Comparison of ENCODE assay signal across 15 cellular contexts in the genomic region with DNA sequence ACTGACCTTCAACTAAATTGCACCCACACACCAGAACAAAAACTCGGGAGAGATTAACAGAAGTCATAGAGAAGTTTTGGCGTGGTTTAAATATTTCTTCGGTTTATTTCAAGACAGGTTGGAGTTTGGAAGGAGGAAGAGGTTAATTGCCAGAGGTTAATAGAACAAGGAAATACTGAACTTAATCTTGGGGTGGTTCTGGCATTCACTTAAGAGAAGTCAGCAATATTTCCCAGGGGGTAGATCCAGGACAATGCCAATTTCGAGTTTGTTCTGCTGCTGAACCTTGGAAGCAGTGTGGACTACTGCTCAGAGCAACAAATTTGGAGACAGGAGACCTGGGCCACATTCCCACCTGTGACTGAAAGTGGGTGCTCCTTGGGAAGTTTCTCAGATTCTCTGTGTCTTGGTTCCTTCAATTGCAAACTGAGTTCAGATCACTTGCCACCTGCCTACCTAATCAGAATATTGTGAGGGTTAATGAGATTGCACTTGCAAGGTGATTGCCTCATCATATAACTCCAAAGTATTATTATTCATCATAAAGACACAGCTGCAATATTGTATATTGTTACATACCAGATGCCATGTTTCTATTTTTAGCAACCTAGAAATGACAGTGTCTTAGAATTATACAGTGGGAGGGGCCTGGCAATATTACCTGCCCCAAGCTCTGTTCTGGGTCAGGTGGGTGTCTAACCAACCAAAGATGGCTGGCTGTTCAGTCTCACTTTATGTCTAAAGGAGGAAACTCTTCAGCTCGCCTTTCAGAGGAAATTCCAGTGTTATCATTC.
A peak's percentile ranks its signal among the peaks of the same experiment; 100 is the strongest.
DNase-seq lines count a peak whose midpoint lies in the region; TF ChIP-seq lines count a peak whose summit lies in the region.
"Had no signal": no experiment of that assay in that cellular context is flagged by ENCODE, and none has a peak within 500 bp of the region (broad histone marks: within the 10 kb centered on the region; RNA-seq: fewer than 3 reads in every experiment).

No MANE protein-coding gene starts in this region.

- H3K27me3 Mint-ChIP-seq in immature natural killer cell (ENCODE audit: low read depth in 3 of 3), result peaks cover 0 to 9% (median 4%) of the 10 kb centered on the region in 3 donors

- WGBS in thyroid gland, 2 donors, result 36 to 41% methylated on average over 5 of the region's 5 CpGs
- 36 to 45% (median 40%) methylated on average over 5 of the region's 5 CpGs for WGBS in adrenal gland, 4 donors

- DNase-seq in NCI-H748 (lab: John Stamatoyannopoulos, UW; ENCODE audit: unreplicated experiment) (peak; percentile 10), NCI-H748 treated with DMSO at 0.1 percent for 48 hours (lab: John Stamatoyannopoulos, UW) (no peak), SJCRH30 (no peak), thyroid gland (peak in 1 of 2 donors; percentile 3), adrenal gland (no peak), NOMO-1 treated with DMSO at 0.1 percent for 48 hours (lab: John Stamatoyannopoulos, UW; ENCODE audit: unreplicated experiment) (no peak), immature natural killer cell (no peak)
- DNase-seq: activated effector memory CD4-positive, alpha-beta T cell treated with Interleukin-2 at 50 U/mL for 16 hours; left ventricle myocardium superior; natural killer cell; stimulated activated CD4-positive, alpha-beta T cell treated with anti-CD3 and anti-CD28 coated beads, Interleukin-2, amount 100 ng/mL, for 48 hours; tibial artery had no signal

- TF ChIP-seq POLR2A in thyroid gland (IDR thresholded peaks at IDR 0.05) (no peak), adrenal gland (IDR thresholded peaks at IDR 0.05) (no peak)

- H3K4me3 Mint-ChIP-seq in immature natural killer cell, result no peak overlapping the region
- H3K4me3 Mint-ChIP-seq: natural killer cell had no signal

- H3K4me3 ChIP-seq in SJCRH30 (peak overlapping the region; percentile 15), iPS-20b (ENCODE audit: low read length) (no peak overlapping the region; the same call in 1 of the 2 replicates), thyroid gland (replicated peaks in 1 of 3) (no peak overlapping the region), adrenal gland (no peak overlapping the region)
- H3K4me3 ChIP-seq: ascending aorta, right atrium auricular region, tibial artery had no signal

- H3K36me3 ChIP-seq in SJCRH30 (no peaks in the 10 kb centered on the region), iPS-20b (ENCODE audit: insufficient read depth, low read depth, low read length) (no peaks in the 10 kb centered on the region), thyroid gland (no peaks in the 10 kb centered on the region), adrenal gland (replicated peaks in 1 of 2) (no peaks in the 10 kb centered on the region)
- H3K36me3 ChIP-seq: ascending aorta, right atrium auricular region, tibial artery had no signal

- peaks cover 17% of the 10 kb centered on the region for H3K4me1 ChIP-seq in SJCRH30
- H3K4me1 ChIP-seq in iPS-20b (ENCODE audit: insufficient read depth, low read length), result peaks cover 26% of the 10 kb centered on the region
- H3K4me1 ChIP-seq in thyroid gland, result peaks cover 11 to 14% of the 10 kb centered on the region in 2 donors
- H3K4me1 ChIP-seq in adrenal gland (replicated peaks in 1 of 2), result peaks cover 0 to 7% of the 10 kb centered on the region in 2 donors
- H3K4me1 ChIP-seq: ascending aorta had no signal

- H3K27ac Mint-ChIP-seq in immature natural killer cell, result no peak overlapping the region
- H3K27ac Mint-ChIP-seq: natural killer cell had no signal

- peaks cover 5% of the 10 kb centered on the region; the same call in 1 of the 2 replicates for H3K9me3 ChIP-seq in SJCRH30 (replicated peaks)
- H3K9me3 ChIP-seq in iPS-20b (ENCODE audit: insufficient read depth, low read depth, low read length), result no peaks in the 10 kb centered on the region
- no peaks in the 10 kb centered on the region for H3K9me3 ChIP-seq in thyroid gland
- no peaks in the 10 kb centered on the region for H3K9me3 ChIP-seq in adrenal gland (replicated peaks in 1 of 3)
- H3K9me3 ChIP-seq: ascending aorta, right atrium auricular region, tibial artery had no signal

- no peaks in the 10 kb centered on the region for H3K36me3 Mint-ChIP-seq in immature natural killer cell
- H3K36me3 Mint-ChIP-seq: natural killer cell had no signal

- intact Hi-C loops in thyroid gland (cut with DNase I) (no loop called here), adrenal gland (cut with DNase I) (loop anchor here in 1 of 2 donors (10.0 kb wide), 1 partner anchor 473 kb away; no protein-coding TSS in a partner anchor)

- TF ChIP-seq CTCF in thyroid gland (IDR thresholded peaks at IDR 0.05) (no peak), adrenal gland (IDR thresholded peaks at IDR 0.05) (no peak)

- H3K27me3 ChIP-seq in SJCRH30, result no peaks in the 10 kb centered on the region
- H3K27me3 ChIP-seq in iPS-20b (ENCODE audit: insufficient read depth, low read length), result no peaks in the 10 kb centered on the region
- no peaks in the 10 kb centered on the region for H3K27me3 ChIP-seq in thyroid gland
- peaks cover 13% of the 10 kb centered on the region for H3K27me3 ChIP-seq in adrenal gland
- H3K27me3 ChIP-seq: ascending aorta, right atrium auricular region, tibial artery had no signal

- H3K27ac ChIP-seq in SJCRH30 (0 out of 2 replicates have a peak overlapping the region, but pooled peaks have one; percentile 12), iPS-20b (ENCODE audit: low read length) (no peak overlapping the region), thyroid gland (peak overlapping the region; percentile 12 to 62 (median 51)), adrenal gland (no peak overlapping the region)
- H3K27ac ChIP-seq: ascending aorta, right atrium auricular region, tibial artery had no signal

- no peaks in the 10 kb centered on the region for H3K4me1 Mint-ChIP-seq in immature natural killer cell

- peaks cover 0 to 5% (median 0%) of the 10 kb centered on the region in 6 donors for H3K9me3 Mint-ChIP-seq in immature natural killer cell

- H3K9ac ChIP-seq in iPS-20b (ENCODE audit: low read depth, low read length), result peak overlapping the region; percentile 47; the same call in 1 of the 2 replicates

Comparison
In these comparisons a context has a peak if more than half of its experiments do, and no peak if none do; other contexts are left out.
1. H3K27ac ChIP-seq: peak in SJCRH30 (single experiment) and thyroid gland (3 of 3); none in iPS-20b (single experiment) and adrenal gland (0 of 5).